In the genomic region with DNA sequence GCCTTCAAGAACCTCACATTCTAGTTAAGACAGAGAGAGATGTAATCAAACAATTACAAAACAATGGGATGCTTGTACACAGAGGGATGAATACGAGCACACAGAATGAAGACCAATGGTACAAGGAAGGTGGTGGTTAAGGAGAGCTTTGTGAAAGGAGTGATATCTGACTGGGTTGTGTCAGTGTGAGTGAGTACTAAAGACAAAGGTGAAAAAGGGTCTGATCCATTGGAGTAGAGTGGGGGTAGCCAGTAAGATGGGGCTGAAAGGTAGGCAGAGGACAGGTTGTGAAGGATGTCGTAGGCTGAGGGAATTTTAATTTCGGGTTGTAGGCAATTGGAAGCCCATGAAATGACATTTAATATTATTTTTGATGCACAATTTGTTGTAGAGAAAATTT, we compare ENCODE assay signal across 20 cellular contexts. TPM values are rescaled to one million over a fixed set of nuclear protein-coding genes. Genes with fewer than 3 reads are reported as not detected.
"Had no signal": no experiment of that assay in that cellular context is flagged by ENCODE, and none has a peak within 500 bp of the region (broad histone marks: within the 10 kb centered on the region; RNA-seq: fewer than 3 reads in every experiment).

No MANE protein-coding gene starts in this region.

- DNase-seq: cerebellar nuclear complex; foreskin melanocyte; head of caudate nucleus; hippocampal formation; kidney glomerular epithelial cell; midbrain; psoas muscle; retina; stimulated activated CD4-positive, alpha-beta T cell treated with anti-CD3 and anti-CD28 coated beads, Interleukin-2, amount 100 ng/mL, for 24 hours; stimulated activated CD4-positive, alpha-beta T cell treated with anti-CD3 and anti-CD28 coated beads, Interleukin-4, amount 100 ng/mL, for 4 hours; stimulated activated naive B cell treated with anti-CD40 and anti-IgM and Interleukin-4, amounts not matched to agents 10 μg/mL and 1 μg/mL and 100 μg/mL, for 72 hours; stimulated activated naive CD8-positive, alpha-beta T cell treated with anti-CD3 and anti-CD28 coated beads, Interleukin-15, amount 100 ng/mL, for 72 hours; transverse colon had no signal

- H3K27me3 Mint-ChIP-seq: dendritic cell treated with granulocyte-macrophage colony-stimulating factor and Interleukin-4, amounts not matched to agents 40 ng/mL and 50 ng/mL, for 4 days; memory B cell; natural killer cell treated with Interleukin-12 subunit alpha and Interleukin-12 subunit beta and Interleukin-15 and Interleukin-18, amount 100 ng/mL, for 72 hours; stimulated activated naive B cell treated with anti-CD40 and anti-IgM and Interleukin-4, amounts not matched to agents 10 μg/mL and 1 μg/mL and 100 μg/mL, for 72 hours; stimulated activated naive CD8-positive, alpha-beta T cell treated with anti-CD3 and anti-CD28 coated beads, Interleukin-15, amount 100 ng/mL, for 72 hours had no signal

- ATAC-seq: natural killer cell treated with Interleukin-12 subunit alpha and Interleukin-12 subunit beta and Interleukin-15 and Interleukin-18, amount 100 ng/mL, for 72 hours; psoas muscle; sciatic nerve; stimulated activated naive B cell treated with anti-CD40 and anti-IgM and Interleukin-4, amounts not matched to agents 10 μg/mL and 1 μg/mL and 100 μg/mL, for 72 hours; stimulated activated naive CD8-positive, alpha-beta T cell treated with anti-CD3 and anti-CD28 coated beads, Interleukin-15, amount 100 ng/mL, for 72 hours had no signal

- H3K4me3 ChIP-seq: psoas muscle, thoracic aorta, transverse colon had no signal

- H3K4me3 Mint-ChIP-seq: dendritic cell treated with granulocyte-macrophage colony-stimulating factor and Interleukin-4, amounts not matched to agents 40 ng/mL and 50 ng/mL, for 4 days; memory B cell; natural killer cell treated with Interleukin-12 subunit alpha and Interleukin-12 subunit beta and Interleukin-15 and Interleukin-18, amount 100 ng/mL, for 72 hours; stimulated activated naive B cell treated with anti-CD40 and anti-IgM and Interleukin-4, amounts not matched to agents 10 μg/mL and 1 μg/mL and 100 μg/mL, for 72 hours; stimulated activated naive CD8-positive, alpha-beta T cell treated with anti-CD3 and anti-CD28 coated beads, Interleukin-15, amount 100 ng/mL, for 72 hours had no signal

- FAIRE-seq: colon, islet of Langerhans had no signal

- H3K4me1 ChIP-seq: transverse colon had no signal

- H3K27me3 ChIP-seq: transverse colon had no signal

- H3K4me1 Mint-ChIP-seq: stimulated activated naive CD8-positive, alpha-beta T cell treated with anti-CD3 and anti-CD28 coated beads, Interleukin-15, amount 100 ng/mL, for 72 hours had no signal

- H3K27ac Mint-ChIP-seq: dendritic cell treated with granulocyte-macrophage colony-stimulating factor and Interleukin-4, amounts not matched to agents 40 ng/mL and 50 ng/mL, for 4 days; memory B cell; natural killer cell treated with Interleukin-12 subunit alpha and Interleukin-12 subunit beta and Interleukin-15 and Interleukin-18, amount 100 ng/mL, for 72 hours; stimulated activated naive B cell treated with anti-CD40 and anti-IgM and Interleukin-4, amounts not matched to agents 10 μg/mL and 1 μg/mL and 100 μg/mL, for 72 hours had no signal

- H3K9me3 ChIP-seq: psoas muscle, thoracic aorta, transverse colon had no signal

- H3K9me3 Mint-ChIP-seq: dendritic cell treated with granulocyte-macrophage colony-stimulating factor and Interleukin-4, amounts not matched to agents 40 ng/mL and 50 ng/mL, for 4 days; memory B cell; natural killer cell treated with Interleukin-12 subunit alpha and Interleukin-12 subunit beta and Interleukin-15 and Interleukin-18, amount 100 ng/mL, for 72 hours; stimulated activated naive B cell treated with anti-CD40 and anti-IgM and Interleukin-4, amounts not matched to agents 10 μg/mL and 1 μg/mL and 100 μg/mL, for 72 hours; stimulated activated naive CD8-positive, alpha-beta T cell treated with anti-CD3 and anti-CD28 coated beads, Interleukin-15, amount 100 ng/mL, for 72 hours had no signal

- H3K27ac ChIP-seq: psoas muscle, thoracic aorta, transverse colon had no signal

RNA-seq across cellular contexts. Expression of gene LHX6, which starts 26.0 kb away (rescaled TPM):
- total RNA-seq: natural killer cell treated with Interleukin-12 subunit alpha and Interleukin-12 subunit beta and Interleukin-15 and Interleukin-18, amount 100 ng/mL, for 72 hours had no signal
